Comparison of ENCODE assay signal across 19 cellular contexts in genomic region chr5:140466981-140467742, GRCh38.
"Had no signal": no experiment of that assay in that cellular context is flagged by ENCODE, and none has a peak within 500 bp of the region (broad histone marks: within the 10 kb centered on the region; RNA-seq: fewer than 3 reads in every experiment).

No MANE protein-coding gene starts in this region.

- DNase-seq: effector memory CD4-positive, alpha-beta T cell; esophagus squamous epithelium; foreskin fibroblast; kidney glomerular epithelial cell; mammary epithelial cell; naive thymus-derived CD8-positive, alpha-beta T cell; psoas muscle; retina; stimulated activated CD4-positive, alpha-beta T cell treated with anti-CD3 and anti-CD28 coated beads, Interleukin-2, amount 100 ng/mL, for 24 hours; stimulated activated CD4-positive, alpha-beta T cell treated with anti-CD3 and anti-CD28 coated beads, Interleukin-4, amount 100 ng/mL, for 4 hours; stimulated activated naive B cell treated with anti-CD40 and anti-IgM and Interleukin-4, amounts not matched to agents 10 μg/mL and 1 μg/mL and 100 μg/mL, for 72 hours; stimulated activated naive CD8-positive, alpha-beta T cell treated with anti-CD3 and anti-CD28 coated beads, Interleukin-15, amount 100 ng/mL, for 72 hours; transverse colon had no signal

- FAIRE-seq: endometrium, urothelium cell line had no signal

- H3K27ac ChIP-seq: epithelial cell of prostate, esophagus squamous epithelium, hepatocyte, neutrophil, thoracic aorta, transverse colon had no signal
